ENCODE assay signal across 8 cellular contexts in the genomic region with DNA sequence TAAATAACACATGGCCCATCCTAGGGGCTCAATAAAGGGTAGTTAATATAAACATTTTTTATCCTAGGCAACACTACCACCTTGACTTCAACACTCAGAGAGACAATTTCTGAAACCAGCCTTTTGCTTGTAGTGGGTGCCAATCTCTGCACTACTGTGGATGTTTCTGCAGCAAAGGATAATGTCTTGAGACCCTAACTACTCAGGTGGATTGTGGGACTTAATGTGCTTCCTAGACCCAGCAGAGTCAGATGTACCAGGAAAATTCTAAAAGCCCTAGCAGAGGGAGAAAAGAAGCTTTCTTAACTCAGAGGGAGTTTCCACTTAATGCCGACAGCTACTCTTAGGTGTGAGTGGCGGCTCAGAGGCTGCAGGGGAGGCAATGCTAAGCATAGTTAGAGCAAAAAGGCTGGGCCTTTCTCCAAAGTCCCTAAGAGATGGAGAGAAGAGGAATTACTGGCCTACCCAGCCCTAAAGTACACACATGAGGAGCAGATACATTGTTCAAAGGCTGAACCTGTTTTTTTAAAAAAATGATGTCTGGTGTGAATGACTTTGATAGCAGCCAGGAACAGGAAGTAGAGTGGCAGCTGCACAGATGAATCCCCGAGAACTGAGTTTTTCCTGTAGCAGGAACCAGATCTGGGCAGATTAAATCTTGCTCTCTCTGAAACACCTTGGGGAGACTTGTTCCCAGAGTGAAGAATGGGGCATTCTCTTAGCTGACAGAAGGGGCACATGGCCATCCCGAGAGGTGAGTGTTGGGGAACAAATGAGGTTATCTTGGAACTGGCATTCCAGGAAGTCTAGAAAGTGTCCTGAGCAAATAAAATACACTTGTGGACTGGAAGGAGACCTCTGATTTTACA. TPM values are rescaled to one million over a fixed set of nuclear protein-coding genes. Genes with fewer than 3 reads are reported as not detected.
DNase-seq lines count a peak whose midpoint lies in the region; ATAC-seq, FAIRE-seq and TF ChIP-seq lines count a peak whose summit lies in the region.

No MANE protein-coding gene starts in this region.

- H3K4me1 Mint-ChIP-seq in activated naive CD4-positive, alpha-beta T cell treated with anti-CD3 and anti-CD28 coated beads, Interleukin-2, amount 50 U/mL, for 24 hours, result peaks cover 29% of the 10 kb centered on the region

- DNase-seq in activated naive CD4-positive, alpha-beta T cell (lab: John Stamatoyannopoulos, UW), result no peak
- DNase-seq in RCC 7860 (ENCODE audit: low spot score) (peak; percentile 34), right cardiac atrium (no peak), stomach (peak; percentile 51), NCI-H2171 (lab: John Stamatoyannopoulos, UW) (no peak), NCI-H2227 (lab: John Stamatoyannopoulos, UW; ENCODE audit: unreplicated experiment) (no peak)
- no peak for DNase-seq in effector CD4-positive, alpha-beta T cell

- H3K27me3 Mint-ChIP-seq in activated naive CD4-positive, alpha-beta T cell treated with anti-CD3 and anti-CD28 coated beads, Interleukin-2, amount 50 U/mL, for 24 hours, result no peaks in the 10 kb centered on the region

- intact Hi-C loops in right cardiac atrium (cut with DNase I), result no loop called here
- intact Hi-C loops in stomach (cut with DNase I; ENCODE audit: low total_unique reads), result no loop called here

- H3K27ac ChIP-seq in right cardiac atrium (ENCODE audit: low read length) (no peak overlapping the region), stomach (peak overlapping the region; percentile 55 to 92 (median 81))

- peaks cover 2% of the 10 kb centered on the region for H3K4me1 ChIP-seq in right cardiac atrium (ENCODE audit: control insufficient read depth, insufficient read depth, low read length)
- H3K4me1 ChIP-seq in stomach, result peaks cover 11 to 42% (median 22%) of the 10 kb centered on the region in 4 donors

- no peak for FAIRE-seq in RCC 7860 (lab: Jason Lieb, UNC)

- H3K36me3 ChIP-seq in stomach, result no peaks in the 10 kb centered on the region

- no peaks in the 10 kb centered on the region for H3K36me3 Mint-ChIP-seq in activated naive CD4-positive, alpha-beta T cell treated with anti-CD3 and anti-CD28 coated beads, Interleukin-2, amount 50 U/mL, for 24 hours

- TF ChIP-seq EP300 in stomach (IDR thresholded peaks at IDR 0.05), result no peak

- H3K27me3 ChIP-seq in right cardiac atrium (ENCODE audit: control insufficient read depth, insufficient read depth) (no peaks in the 10 kb centered on the region), stomach (no peaks in the 10 kb centered on the region)

- H3K9me3 ChIP-seq in right cardiac atrium (ENCODE audit: control insufficient read depth, low read length) (no peaks in the 10 kb centered on the region), stomach (peaks cover 0 to 6% (median 2%) of the 10 kb centered on the region in 4 donors)

- peak overlapping the region; percentile 94 for H3K27ac Mint-ChIP-seq in activated naive CD4-positive, alpha-beta T cell treated with anti-CD3 and anti-CD28 coated beads, Interleukin-2, amount 50 U/mL, for 24 hours

- no peak overlapping the region for H3K4me3 ChIP-seq in right cardiac atrium (ENCODE audit: low read length)
- H3K4me3 ChIP-seq in stomach, result no peak overlapping the region

- 51% methylated on average over 4 of the region's 4 CpGs for WGBS in right cardiac atrium
- 21 to 43% (median 22%) methylated on average over 4 of the region's 4 CpGs for WGBS in stomach, 5 donors

- no peak for TF ChIP-seq CTCF in stomach (IDR thresholded peaks at IDR 0.05)

- peak overlapping the region; percentile 74 for H3K4me3 Mint-ChIP-seq in activated naive CD4-positive, alpha-beta T cell treated with anti-CD3 and anti-CD28 coated beads, Interleukin-2, amount 50 U/mL, for 24 hours

- no peak for TF ChIP-seq POLR2A in stomach (IDR thresholded peaks at IDR 0.05)

- peak; percentile 26 to 48 for ATAC-seq in right cardiac atrium

- no peaks in the 10 kb centered on the region for H3K9me3 Mint-ChIP-seq in activated naive CD4-positive, alpha-beta T cell treated with anti-CD3 and anti-CD28 coated beads, Interleukin-2, amount 50 U/mL, for 24 hours

RNA-seq across cellular contexts. Expression of a gene that starts 33.5 kb away (rescaled TPM):
- total RNA-seq in right cardiac atrium (10 to 100 TPM; 53.9 to 62.0 (median 56.9) TPM), stomach (100 to 1,000 TPM in 1 of 5 donors, 10 to 100 TPM in 3, 1 to 10 TPM in 1; 8.8 to 124 (median 34.8) TPM)
- polyA plus RNA-seq in right cardiac atrium (24.4 TPM), stomach (10 to 100 TPM; 15.9 to 20.0 (median 16.9) TPM)

Comparison
In these comparisons a context has a peak if more than half of its experiments do, and no peak if none do; other contexts are left out.
1. DNase-seq: peak in RCC 7860 (single experiment) and stomach (single experiment); none in activated naive CD4-positive, alpha-beta T cell (0 of 4), right cardiac atrium (0 of 3), NCI-H2171 (single experiment), NCI-H2227 (single experiment) and effector CD4-positive, alpha-beta T cell (single experiment).